In genomic region chr3:52779411-52780297, GRCh38 we compare ENCODE assay signal across 12 cellular contexts. TPM values are rescaled to one million over a fixed set of nuclear protein-coding genes. Genes with fewer than 3 reads are reported as not detected.
A peak's percentile ranks its signal among the peaks of the same experiment; 100 is the strongest.
DNase-seq lines count a peak whose midpoint lies in the region; ATAC-seq and TF ChIP-seq lines count a peak whose summit lies in the region.
"Had no signal": no experiment of that assay in that cellular context is flagged by ENCODE, and none has a peak within 500 bp of the region (broad histone marks: within the 10 kb centered on the region; RNA-seq: fewer than 3 reads in every experiment).

No MANE protein-coding gene starts in this region.

- no peak overlapping the region for H3K4me3 ChIP-seq in OCI-LY1 (ENCODE audit: low read depth, low read length, poor library complexity, severe bottlenecking)

- TF ChIP-seq CTCF in OCI-LY1 (IDR thresholded peaks at IDR 0.05; ENCODE audit: low read length): no peak

- peak; percentile 63 to 75 for ATAC-seq in activated CD4-positive, CD25-positive, alpha-beta regulatory T cell treated with anti-CD3 and anti-CD28 coated beads, Interleukin-2, amount 50 U/mL, for 24 hours
- ATAC-seq in HG02642 (IDR thresholded peaks at IDR 0.05; ENCODE audit: poor library complexity, unreplicated experiment): peak; percentile 76
- ATAC-seq: PC-3 had no signal

- no peak overlapping the region; the same call in 1 of the 2 replicates for H3K9ac ChIP-seq in OCI-LY1 (ENCODE audit: low read length)

- H3K4me1 ChIP-seq in OCI-LY1 (ENCODE audit: insufficient read depth, low read length, severe bottlenecking): peaks cover 26% of the 10 kb centered on the region

- H2AFZ ChIP-seq in OCI-LY1 (ENCODE audit: low read length): no peak overlapping the region

- no peak for DNase-seq in activated CD4-positive, CD25-positive, alpha-beta regulatory T cell (lab: John Stamatoyannopoulos, UW)
- DNase-seq in posterior vena cava (ENCODE audit: low spot score) (peak; percentile 55), NCI-H82 treated with DMSO at 0.1 percent for 48 hours (lab: John Stamatoyannopoulos, UW; ENCODE audit: unreplicated experiment) (no peak), HK-2 (ENCODE audit: unreplicated experiment) (no peak), UCSD-AML1 (lab: John Stamatoyannopoulos, UW; ENCODE audit: unreplicated experiment) (no peak)
- DNase-seq: effector CD8-positive, alpha-beta T cell; PC-3 had no signal

- no peaks in the 10 kb centered on the region for H3K27me3 ChIP-seq in OCI-LY1 (ENCODE audit: insufficient read depth, low read length)

- H3K79me2 ChIP-seq in OCI-LY1 (ENCODE audit: insufficient read depth, low read length): no peaks in the 10 kb centered on the region

- no peaks in the 10 kb centered on the region for H3F3A ChIP-seq in OCI-LY1 (ENCODE audit: insufficient read depth, low read length)

- H3K27ac ChIP-seq in OCI-LY1 (ENCODE audit: low read depth, low read length, poor library complexity, severe bottlenecking): no peak overlapping the region

- no peaks in the 10 kb centered on the region for H4K20me1 ChIP-seq in OCI-LY1 (ENCODE audit: insufficient read depth, low read length)

- peak overlapping the region; percentile 36; the same call in 1 of the 2 replicates for H3K4me2 ChIP-seq in OCI-LY1 (ENCODE audit: low read length)

- intact Hi-C loops in posterior vena cava (cut with DNase I): no loop called here

- H3K9me2 ChIP-seq in OCI-LY1 (ENCODE audit: low read depth, low read length): no peaks in the 10 kb centered on the region

- no peaks in the 10 kb centered on the region for H3K9me3 ChIP-seq in OCI-LY1 (ENCODE audit: low read length)

- no peaks in the 10 kb centered on the region for H3K36me3 ChIP-seq in OCI-LY1 (ENCODE audit: insufficient read depth, low read length)

RNA-seq across cellular contexts. Expression of gene ITIH1, which starts 2.3 kb away (rescaled TPM):
- 1 to 10 TPM; 1.3 to 2.6 TPM for total RNA-seq in posterior vena cava
- total RNA-seq: HT-29, PC-3 had no signal

RNA-seq across cellular contexts. Expression of gene NEK4, which starts 8.9 kb away (rescaled TPM):
- total RNA-seq in posterior vena cava: 10 to 100 TPM; 17.3 to 21.5 TPM

RNA-seq across cellular contexts. Expression of gene ITIH3, which starts 14.9 kb away (rescaled TPM):
- 10 to 100 TPM; 14.8 to 16.1 TPM for total RNA-seq in posterior vena cava
- total RNA-seq: HT-29, PC-3 had no signal

RNA-seq across cellular contexts. Expression of gene ITIH4, which starts 50.8 kb away (rescaled TPM):
- 10 to 100 TPM; 19.1 to 28.8 TPM for total RNA-seq in posterior vena cava
- total RNA-seq: HT-29 had no signal

RNA-seq across cellular contexts. Expression of gene MUSTN1, which starts 55.2 kb away (rescaled TPM):
- 100 to 1,000 TPM in 1 of 2 donors, 10 to 100 TPM in 1; 78.5 to 105 TPM for total RNA-seq in posterior vena cava
- total RNA-seq: HT-29, progenitor cell of endocrine pancreas had no signal
